26 cellular contexts compared by ENCODE assay signal in genomic region chr2:72036173-72036545, GRCh38.
"Had no signal": no experiment of that assay in that cellular context is flagged by ENCODE, and none has a peak within 500 bp of the region (broad histone marks: within the 10 kb centered on the region; RNA-seq: fewer than 3 reads in every experiment).

No MANE protein-coding gene starts in this region.

- H3K27ac ChIP-seq: colonic mucosa, gastroesophageal sphincter, hepatocyte, neutrophil, sigmoid colon, suprapubic skin, tibial artery, upper lobe of right lung had no signal

- H3K4me3 ChIP-seq: colonic mucosa, gastroesophageal sphincter, hepatocyte, lung, mucosa of descending colon, sigmoid colon, suprapubic skin, tibial artery, upper lobe of right lung had no signal

- H3K27me3 ChIP-seq: colonic mucosa, hepatocyte, neutrophil, sigmoid colon, suprapubic skin, upper lobe of right lung had no signal

- H3K36me3 ChIP-seq: colonic mucosa, gastroesophageal sphincter, neutrophil, sigmoid colon, suprapubic skin, tibial artery, upper lobe of right lung had no signal

- ATAC-seq: activated T-cell treated with anti-CD3 and anti-CD28 coated beads, Interleukin-2, amount 50 U/mL, for 72 hours; gastroesophageal sphincter; left lobe of liver; mucosa of descending colon; natural killer cell treated with Interleukin-12 subunit alpha and Interleukin-12 subunit beta and Interleukin-15 and Interleukin-18, amount 100 ng/mL, for 72 hours; upper lobe of right lung had no signal

- DNase-seq: activated CD4-positive, alpha-beta T cell treated with anti-CD3 and anti-CD28 coated beads for 4 hours; activated CD4-positive, alpha-beta T cell treated with anti-CD3 and anti-CD28 coated beads, Interleukin-2, amount 50 U/mL, for 4 hours; activated CD4-positive, CD25-positive, alpha-beta regulatory T cell; activated naive CD4-positive, alpha-beta T cell; activated T-cell treated with anti-CD3 and anti-CD28 coated beads for 4 hours; activated T-cell treated with anti-CD3 and anti-CD28 coated beads, Interleukin-2, amount 50 U/mL, for 72 hours; anterior cingulate cortex; cerebellar nuclear complex; colonic mucosa; effector memory CD4-positive, alpha-beta T cell; immature natural killer cell; mesendoderm; mucosa of descending colon; sigmoid colon; small intestine; stimulated activated CD4-positive, alpha-beta T cell treated with anti-CD3 and anti-CD28 coated beads, Interleukin-2, amount 100 ng/mL, for 24 hours; stimulated activated naive CD4-positive, alpha-beta T cell; tibial artery had no signal

- H3K4me1 ChIP-seq: colonic mucosa, gastroesophageal sphincter, sigmoid colon, tibial artery, upper lobe of right lung had no signal

- H3K9me3 ChIP-seq: colonic mucosa, gastroesophageal sphincter, mucosa of descending colon, neutrophil, sigmoid colon, suprapubic skin, tibial artery, upper lobe of right lung had no signal
